ENCODE assay signal across 12 cellular contexts in genomic region chr18:55634545-55634944, GRCh38. TPM values are rescaled to one million over a fixed set of nuclear protein-coding genes. Genes with fewer than 3 reads are reported as not detected.
DNase-seq lines count a peak whose midpoint lies in the region; ATAC-seq and TF ChIP-seq lines count a peak whose summit lies in the region.
"Had no signal": no experiment of that assay in that cellular context is flagged by ENCODE, and none has a peak within 500 bp of the region (broad histone marks: within the 10 kb centered on the region; RNA-seq: fewer than 3 reads in every experiment).

No MANE protein-coding gene starts in this region.

- H3K27me3 ChIP-seq in brain microvascular endothelial cell (replicated peaks) (no peaks in the 10 kb centered on the region), esophagus muscularis mucosa (no peaks in the 10 kb centered on the region)

- TF ChIP-seq EP300 in esophagus muscularis mucosa (IDR thresholded peaks at IDR 0.05), result no peak

- in situ Hi-C loops in brain microvascular endothelial cell (cut with HindIII; ENCODE audit: low pct_ligation_motif_present, low sequenced_read_pairs), result no loop called here

- CTCF ChIA-PET in T-cell (lab: Charles Lee), result no interaction called here

- H3K36me3 Mint-ChIP-seq in T-cell, result no peaks in the 10 kb centered on the region
- H3K36me3 Mint-ChIP-seq: activated naive CD8-positive, alpha-beta T cell treated with anti-CD3 and anti-CD28 coated beads, Interleukin-2, amount 10 ng/mL, durations not matched to agents 7 days and 5 days had no signal

- H3K36me3 ChIP-seq in brain microvascular endothelial cell (replicated peaks), result no peaks in the 10 kb centered on the region
- H3K36me3 ChIP-seq in esophagus muscularis mucosa, result no peaks in the 10 kb centered on the region

- H3K27ac ChIP-seq in brain microvascular endothelial cell (no peak overlapping the region), esophagus muscularis mucosa (replicated peaks in 1 of 4) (no peak overlapping the region)

- no peaks in the 10 kb centered on the region for H3K27me3 Mint-ChIP-seq in T-cell
- H3K27me3 Mint-ChIP-seq: activated naive CD8-positive, alpha-beta T cell treated with anti-CD3 and anti-CD28 coated beads, Interleukin-2, amount 10 ng/mL, durations not matched to agents 7 days and 5 days had no signal

- H3K27ac Mint-ChIP-seq in T-cell, result no peak overlapping the region
- H3K27ac Mint-ChIP-seq: activated naive CD8-positive, alpha-beta T cell treated with anti-CD3 and anti-CD28 coated beads, Interleukin-2, amount 10 ng/mL, durations not matched to agents 7 days and 5 days had no signal

- H3K4me1 ChIP-seq in esophagus muscularis mucosa, result no peaks in the 10 kb centered on the region

- intact Hi-C loops in esophagus muscularis mucosa (cut with DNase I), result no loop called here

- TF ChIP-seq CTCF in brain microvascular endothelial cell (IDR thresholded peaks at IDR 0.05; ENCODE audit: low read depth, low read length, missing control alignments) (no peak), omental fat pad (IDR thresholded peaks at IDR 0.05) (no peak), esophagus muscularis mucosa (IDR thresholded peaks at IDR 0.05) (no peak)

- DNase-seq in ELR (ENCODE audit: low read depth), result peak; percentile 88
- peak; percentile 82 to 96 for DNase-seq in NOMO-1 (lab: John Stamatoyannopoulos, UW; ENCODE audit: unreplicated experiment in 2 of 2)
- peak; percentile 11 for DNase-seq in brain microvascular endothelial cell
- DNase-seq in omental fat pad (ENCODE audit: low spot score), result no peak
- no peak for DNase-seq in esophagus muscularis mucosa (ENCODE audit: extremely low spot score)
- no peak for DNase-seq in NCI-H748 treated with DMSO at 0.1 percent for 48 hours (lab: John Stamatoyannopoulos, UW)
- no peak for DNase-seq in glomerular visceral epithelial cell (ENCODE audit: extremely low spot score)
- no peak for DNase-seq in T-cell
- DNase-seq: activated CD8-positive, alpha-beta memory T cell treated with anti-CD3 and anti-CD28 coated beads, Interleukin-2, amount 50 U/mL, for 4 hours; activated naive CD8-positive, alpha-beta T cell treated with anti-CD3 and anti-CD28 coated beads, Interleukin-2, amount 10 ng/mL, durations not matched to agents 7 days and 5 days; midbrain; NCI-H2081 had no signal

- peaks cover 0 to 4% (median 0%) of the 10 kb centered on the region in 3 donors for H3K9me3 Mint-ChIP-seq in T-cell

- no peak for TF ChIP-seq POLR2A in esophagus muscularis mucosa (IDR thresholded peaks at IDR 0.05; ENCODE audit: low read depth)

- H3K4me1 Mint-ChIP-seq in T-cell, result no peaks in the 10 kb centered on the region
- H3K4me1 Mint-ChIP-seq: activated naive CD8-positive, alpha-beta T cell treated with anti-CD3 and anti-CD28 coated beads, Interleukin-2, amount 10 ng/mL, durations not matched to agents 7 days and 5 days had no signal

- ATAC-seq in omental fat pad (ENCODE audit: low FRiP score) (peak; percentile 73), T-cell (replicated peaks in 1 of 4) (no peak)

- H3K4me3 ChIP-seq in brain microvascular endothelial cell (ENCODE audit: low read depth, low read length) (no peak overlapping the region), esophagus muscularis mucosa (no peak overlapping the region)

- no peaks in the 10 kb centered on the region for H3K9me3 ChIP-seq in esophagus muscularis mucosa

- WGBS in esophagus muscularis mucosa, result 70% methylated on average over 3 of the region's 3 CpGs

- no peak overlapping the region for H3K4me3 Mint-ChIP-seq in T-cell
- H3K4me3 Mint-ChIP-seq: activated naive CD8-positive, alpha-beta T cell treated with anti-CD3 and anti-CD28 coated beads, Interleukin-2, amount 10 ng/mL, durations not matched to agents 7 days and 5 days had no signal

- POLR2A ChIA-PET in T-cell (lab: Charles Lee), result no interaction called here

RNA-seq across cellular contexts. Expression of gene TCF4, which starts 46.6 kb away (rescaled TPM):
- total RNA-seq in omental fat pad (100 to 1,000 TPM; 113 to 381 (median 141) TPM), esophagus muscularis mucosa (10 to 100 TPM; 58.0 to 84.3 (median 68.1) TPM), T-cell (10 to 100 TPM in 1 of 5 donors, 1 to 10 TPM in 4; 2.6 to 11.0 (median 6.6) TPM)

Comparison
In these comparisons a context has a peak if more than half of its experiments do, and no peak if none do; other contexts are left out.
1. DNase-seq: peak in ELR (single experiment), NOMO-1 (2 of 2) and brain microvascular endothelial cell (single experiment); none in omental fat pad (single experiment), esophagus muscularis mucosa (single experiment), NCI-H748 treated with DMSO at 0.1 percent for 48 hours (single experiment), glomerular visceral epithelial cell (single experiment) and T-cell (0 of 34).
2. RNA of gene TCF4, which starts 46.6 kb away (total RNA-seq): 113 to 381 TPM in omental fat pad and 58.0 to 84.3 TPM in esophagus muscularis mucosa; 2.6 to 11.0 TPM in T-cell; every median in the first group is over 4 times any median in the second.